16 cellular contexts compared by ENCODE assay signal in genomic region chr10:1182280-1183032, GRCh38.
DNase-seq lines count a peak whose midpoint lies in the region; FAIRE-seq and TF ChIP-seq lines count a peak whose summit lies in the region.
"Had no signal": no experiment of that assay in that cellular context is flagged by ENCODE, and none has a peak within 500 bp of the region (broad histone marks: within the 10 kb centered on the region; RNA-seq: fewer than 3 reads in every experiment).

No MANE protein-coding gene starts in this region.

- POLR2A ChIA-PET in H1 (lab: Charles Lee; ENCODE audit: partially characterized antibody), result no interaction called here

- no peak overlapping the region for H3K9ac ChIP-seq in BLaER1 treated with 17β-estradiol and CSF1 and Interleukin-3, amounts not matched to agents 10 nM and 100 nM
- H3K9ac ChIP-seq in KMS-11, result no peak overlapping the region
- H3K9ac ChIP-seq in H1 (replicated peaks in 1 of 4; ENCODE audit: extremely low read depth in 1 of 4, low read depth in 3 of 4, low read length in 3 of 4), result no peak overlapping the region

- TF ChIP-seq CTCF in KMS-11 (conservative IDR thresholded peaks at IDR 0.05; ENCODE audit: low read depth, low read length), result no peak
- no peak for TF ChIP-seq CTCF in H1 (IDR thresholded peaks at IDR 0.05; ENCODE audit: control extremely low read depth in 1 of 3, insufficient read depth in 1 of 3, low read depth in 1 of 3, low read length in 3 of 3)
- TF ChIP-seq CTCF in sigmoid colon (IDR thresholded peaks at IDR 0.05), result no peak
- TF ChIP-seq CTCF in suprapubic skin (IDR thresholded peaks at IDR 0.05), result no peak

- H2AK5ac ChIP-seq in H1 (ENCODE audit: low read depth, low read length), result no peak overlapping the region

- no peaks in the 10 kb centered on the region for H3K36me3 ChIP-seq in BLaER1 treated with 17β-estradiol and CSF1 and Interleukin-3, amounts not matched to agents 10 nM and 100 nM
- H3K36me3 ChIP-seq in KMS-11 (ENCODE audit: insufficient read depth) (no peaks in the 10 kb centered on the region), H1 (ENCODE audit: control insufficient read depth in 2 of 4, insufficient read depth in 4 of 4, low read length in 3 of 4) (no peaks in the 10 kb centered on the region), sigmoid colon (no peaks in the 10 kb centered on the region), suprapubic skin (no peaks in the 10 kb centered on the region)

- H3K79me1 ChIP-seq in H1 (ENCODE audit: low read depth, low read length), result no peaks in the 10 kb centered on the region

- H3K23me2 ChIP-seq in H1 (ENCODE audit: low read depth, low read length), result no peaks in the 10 kb centered on the region

- no peaks in the 10 kb centered on the region for H3K27me3 ChIP-seq in BLaER1 treated with 17β-estradiol and CSF1 and Interleukin-3, amounts not matched to agents 10 nM and 100 nM
- H3K27me3 ChIP-seq in KMS-11 (ENCODE audit: insufficient read depth, low read depth), result no peaks in the 10 kb centered on the region
- H3K27me3 ChIP-seq in H1 (replicated peaks in 1 of 4; ENCODE audit: control insufficient read depth in 3 of 4, extremely low read depth in 1 of 4, insufficient read depth in 3 of 4, low read length in 3 of 4), result no peaks in the 10 kb centered on the region
- peaks cover 0 to 6% (median 0%) of the 10 kb centered on the region in 3 donors for H3K27me3 ChIP-seq in sigmoid colon
- peaks cover 3% of the 10 kb centered on the region for H3K27me3 ChIP-seq in suprapubic skin

- no peak for TF ChIP-seq RAD21 in H1 (IDR thresholded peaks at IDR 0.05 in 1 of 2, conservative IDR thresholded peaks at IDR 0.05 in 1 of 2; ENCODE audit: low read depth in 2 of 2, low read length in 2 of 2)

- H4K91ac ChIP-seq in H1 (replicated peaks; ENCODE audit: insufficient read length, low read length), result no peak overlapping the region

- H2BK15ac ChIP-seq in H1 (ENCODE audit: low read length), result no peak overlapping the region

- H3K4me3 ChIP-seq in BLaER1 treated with 17β-estradiol and CSF1 and Interleukin-3, amounts not matched to agents 10 nM and 100 nM, result no peak overlapping the region
- no peak overlapping the region for H3K4me3 ChIP-seq in KMS-11 (IDR thresholded peaks at IDR 0.05; ENCODE audit: insufficient read depth, low read depth, low read length)
- no peak overlapping the region for H3K4me3 ChIP-seq in H1 (ENCODE audit: extremely low read depth in 1 of 4, insufficient read depth in 2 of 4, low read depth in 3 of 4, low read length in 4 of 4)
- no peak overlapping the region for H3K4me3 ChIP-seq in sigmoid colon
- H3K4me3 ChIP-seq in suprapubic skin, result no peak overlapping the region
- H3K4me3 ChIP-seq: SK-N-MC had no signal

- peaks cover 3 to 53% (median 25%) of the 10 kb centered on the region in 10 experiments; a peak in 18 of 20 replicates for H3K4me1 ChIP-seq in BLaER1 treated with 17β-estradiol and CSF1 and Interleukin-3, amounts not matched to agents 10 nM and 100 nM
- H3K4me1 ChIP-seq in KMS-11 (ENCODE audit: low read depth, poor library complexity, severe bottlenecking) (no peaks in the 10 kb centered on the region), H1 (replicated peaks in 1 of 4; ENCODE audit: control insufficient read depth in 3 of 4, insufficient read depth in 4 of 4, low read length in 3 of 4) (peaks cover 0 to 7% (median 3%) of the 10 kb centered on the region in 4 experiments; a peak in 2 of 7 replicates), sigmoid colon (no peaks in the 10 kb centered on the region), suprapubic skin (peaks cover 3% of the 10 kb centered on the region)

- H3K9me3 ChIP-seq in BLaER1 treated with 17β-estradiol and CSF1 and Interleukin-3, amounts not matched to agents 10 nM and 100 nM (replicated peaks in 1 of 11), result peaks cover 0 to 15% (median 5%) of the 10 kb centered on the region in 11 experiments; a peak in 8 of 22 replicates
- H3K9me3 ChIP-seq in H1 (ENCODE audit: insufficient read depth in 2 of 2, low read depth in 1 of 2, low read length in 1 of 2) (no peaks in the 10 kb centered on the region), sigmoid colon (no peaks in the 10 kb centered on the region), suprapubic skin (no peaks in the 10 kb centered on the region)

- H3K23ac ChIP-seq in H1 (ENCODE audit: insufficient read length), result no peak overlapping the region

- no peak overlapping the region for H3K27ac ChIP-seq in BLaER1 treated with 17β-estradiol and CSF1 and Interleukin-3, amounts not matched to agents 10 nM and 100 nM
- H3K27ac ChIP-seq in KMS-11 (no peak overlapping the region), H1 (ENCODE audit: low read depth, low read length) (no peak overlapping the region), sigmoid colon (no peak overlapping the region), suprapubic skin (no peak overlapping the region)
- H3K27ac ChIP-seq: C4-2B, HL-60, SK-N-MC had no signal

- H2BK120ac ChIP-seq in H1 (replicated peaks; ENCODE audit: low read depth, low read length), result no peak overlapping the region

- no peaks in the 10 kb centered on the region for H4K20me1 ChIP-seq in BLaER1 treated with 17β-estradiol and CSF1 and Interleukin-3, amounts not matched to agents 10 nM and 100 nM
- H4K20me1 ChIP-seq in KMS-11 (ENCODE audit: insufficient read depth) (no peaks in the 10 kb centered on the region), H1 (replicated peaks in 1 of 2; ENCODE audit: control insufficient read depth in 1 of 2, insufficient read depth in 2 of 2, low read length in 2 of 2) (no peaks in the 10 kb centered on the region)

- TF ChIP-seq EP300 in H1 (IDR thresholded peaks at IDR 0.05; ENCODE audit: borderline replicate concordance in 1 of 2, low read depth in 2 of 2, low read length in 2 of 2) (no peak), sigmoid colon (IDR thresholded peaks at IDR 0.05) (no peak), suprapubic skin (IDR thresholded peaks at IDR 0.05) (no peak)

- no peak overlapping the region for H3K4ac ChIP-seq in H1 (replicated peaks; ENCODE audit: insufficient read length, low read depth, low read length)

- CTCF ChIA-PET in H1 (lab: Charles Lee; ENCODE audit: partially characterized antibody), result interaction anchor here (0.7 to 3.5 kb wide), 8 partner anchors 10 to 72 kb away, joined by 3 to 26 read pairs (median 6); no protein-coding TSS in a partner anchor

- WGBS in H1 (ENCODE audit: extremely low coverage in 1 of 2, insufficient coverage in 1 of 2, insufficient read length in 1 of 2, insufficient replicate concordance in 2 of 2, low coverage in 1 of 2, low lambda C conversion rate in 2 of 2, missing lambda C conversion rate in 1 of 2), 2 experiments, result 87% methylated on average over 29 of the region's 30 CpGs; no CpG with 5 or more reads in 1 of the 2 experiments
- WGBS in sigmoid colon, 2 donors, result 86% methylated on average over 30 of the region's 30 CpGs
- WGBS in suprapubic skin, result 75% methylated on average over 30 of the region's 30 CpGs

- H2BK5ac ChIP-seq in H1 (ENCODE audit: low read depth, low read length), result no peak overlapping the region

- intact Hi-C loops in sigmoid colon (cut with DNase I), result no loop called here

- H3K56ac ChIP-seq in H1 (replicated peaks; ENCODE audit: insufficient read length, low read depth, low read length), result no peak overlapping the region

- H2BK20ac ChIP-seq in H1 (ENCODE audit: low read length), result no peak overlapping the region

- no peak for TF ChIP-seq POLR2A in H1 (IDR thresholded peaks at IDR 0.05; ENCODE audit: control extremely low read depth in 1 of 2, low read depth in 2 of 2, low read length in 2 of 2)
- no peak for TF ChIP-seq POLR2A in sigmoid colon (IDR thresholded peaks at IDR 0.05)
- TF ChIP-seq POLR2A in suprapubic skin (IDR thresholded peaks at IDR 0.05), result no peak

- H3K79me2 ChIP-seq in KMS-11 (ENCODE audit: insufficient read depth, low read depth) (no peaks in the 10 kb centered on the region), H1 (ENCODE audit: control insufficient read depth in 1 of 2, insufficient read depth in 2 of 2, low read length in 2 of 2) (no peaks in the 10 kb centered on the region)

- peak overlapping the region in 8 of 11 experiments; percentile 7 to 62 (median 48); a peak in 14 of 22 replicates for H3K4me2 ChIP-seq in BLaER1 treated with 17β-estradiol and CSF1 and Interleukin-3, amounts not matched to agents 10 nM and 100 nM
- H3K4me2 ChIP-seq in KMS-11 (peak overlapping the region; percentile 30; the same call in 1 of the 2 replicates), H1 (ENCODE audit: insufficient read depth in 1 of 2, low read depth in 2 of 2, low read length in 2 of 2) (no peak overlapping the region)

- DNase-seq in H1 (ENCODE audit: low read depth in 1 of 2, low spot score in 2 of 2), result no peak
- DNase-seq in sigmoid colon, result peak; percentile 15
- DNase-seq in NCI-H128 (lab: John Stamatoyannopoulos, UW; ENCODE audit: unreplicated experiment), result no peak
- no peak for DNase-seq in suprapubic skin (ENCODE audit: low spot score in 2 of 2)
- no peak for DNase-seq in HUDEP-2 (lab: John Stamatoyannopoulos, UW; ENCODE audit: unreplicated experiment in 76 of 76)
- DNase-seq: DMS79 treated with DMSO at 0.1 percent for 48 hours, H9, NCI-H1105, NCI-H1694, NCI-H774, OCI-M1 had no signal

- H3K14ac ChIP-seq in H1 (ENCODE audit: insufficient read length), result no peak overlapping the region

- peak; percentile 32 for FAIRE-seq in H1 (lab: Jason Lieb, UNC)

- no peak overlapping the region for H4K5ac ChIP-seq in H1 (ENCODE audit: insufficient read length, low read depth, low read length)

- no peak overlapping the region for H3K18ac ChIP-seq in H1 (ENCODE audit: extremely low read depth, low read length)

- no peak overlapping the region for H2BK12ac ChIP-seq in H1 (ENCODE audit: low read depth, low read length)

- H2AFZ ChIP-seq in KMS-11 (ENCODE audit: low read depth) (no peak overlapping the region), H1 (ENCODE audit: low read length) (no peak overlapping the region)

- H4K8ac ChIP-seq in H1 (ENCODE audit: extremely low read depth, insufficient read depth, low read length), result no peak overlapping the region

TF ChIP-seq in H1, 55 proteins besides CTCF, POLR2A, EP300 and RAD21 (continues in another document):
- TF ChIP-seq MAFK (IDR thresholded peaks at IDR 0.05; ENCODE audit: low read depth, low read length) (no peak), TBP (IDR thresholded peaks at IDR 0.05; ENCODE audit: low read depth, low read length) (no peak), SIRT6 (IDR thresholded peaks at IDR 0.05; ENCODE audit: low read length) (no peak), HDAC6 (IDR thresholded peaks at IDR 0.05; ENCODE audit: low read depth, low read length) (no peak), ZNF274 (IDR thresholded peaks at IDR 0.05; ENCODE audit: borderline replicate concordance, extremely low read depth, low read length) (no peak), RXRA (IDR thresholded peaks at IDR 0.05; ENCODE audit: insufficient read depth, low read depth, low read length) (no peak), TEAD4 (IDR thresholded peaks at IDR 0.05; ENCODE audit: low read depth, low read length) (no peak), KDM4A (IDR thresholded peaks at IDR 0.05; ENCODE audit: low read depth, low read length, severe bottlenecking) (no peak), CBX8 (IDR thresholded peaks at IDR 0.05; ENCODE audit: borderline replicate concordance, low read depth, low read length) (no peak), NANOG (IDR thresholded peaks at IDR 0.05; ENCODE audit: insufficient read depth, low read depth, low read length, poor library complexity, severe bottlenecking) (no peak), EGR1 (IDR thresholded peaks at IDR 0.05; ENCODE audit: borderline replicate concordance, low read depth, low read length) (no peak)

Comparison
In these comparisons a context has a peak if more than half of its experiments do, and no peak if none do; other contexts are left out.
1. H3K4me2 ChIP-seq: peak in BLaER1 treated with 17β-estradiol and CSF1 and Interleukin-3, amounts not matched to agents 10 nM and 100 nM (8 of 11) and KMS-11 (single experiment); none in H1 (0 of 2).